In genomic region chr9:133787749-133788015, GRCh38 we compare ENCODE assay signal across 9 cellular contexts. TPM values are rescaled to one million over a fixed set of nuclear protein-coding genes. Genes with fewer than 3 reads are reported as not detected.
DNase-seq lines count a peak whose midpoint lies in the region; ATAC-seq and TF ChIP-seq lines count a peak whose summit lies in the region.
"Had no signal": no experiment of that assay in that cellular context is flagged by ENCODE, and none has a peak within 500 bp of the region (broad histone marks: within the 10 kb centered on the region; RNA-seq: fewer than 3 reads in every experiment).

No MANE protein-coding gene starts in this region.

- H3K36me3 ChIP-seq in PC-3 (ENCODE audit: low read depth, low read length): no peaks in the 10 kb centered on the region
- H3K36me3 ChIP-seq in gastrocnemius medialis: no peaks in the 10 kb centered on the region

- no peak overlapping the region for H2AFZ ChIP-seq in PC-3 (ENCODE audit: low read length)

- no peaks in the 10 kb centered on the region for H4K20me1 ChIP-seq in PC-3 (ENCODE audit: low read length)

- DNase-seq in Daoy (ENCODE audit: low read depth) (peak; percentile 61), OCI-M1 (lab: John Stamatoyannopoulos, UW) (peak; percentile 56), iPS-NIHi11 (ENCODE audit: low spot score) (peak; percentile 96), PC-3 (no peak), gastrocnemius medialis (no peak), putamen (ENCODE audit: low spot score) (no peak), NCI-H1436 treated with DMSO at 0.1 percent for 48 hours (lab: John Stamatoyannopoulos, UW) (no peak)

- H3K4me1 ChIP-seq in PC-3 (ENCODE audit: insufficient read depth, low read length) (no peaks in the 10 kb centered on the region), gastrocnemius medialis (no peaks in the 10 kb centered on the region)

- no TSS peak for BruUV-seq in PC-3 (replicated peaks; lab: Mats Ljungman, UMichigan)

- no peaks in the 10 kb centered on the region for H3K79me2 ChIP-seq in PC-3 (ENCODE audit: low read length)

- H3K27me3 ChIP-seq in PC-3 (ENCODE audit: low read length) (no peaks in the 10 kb centered on the region), gastrocnemius medialis (no peaks in the 10 kb centered on the region)
- H3K27me3 ChIP-seq: tibial artery had no signal

- TF ChIP-seq POLR2A in gastrocnemius medialis (IDR thresholded peaks at IDR 0.05): no peak

- in situ Hi-C loops in gastrocnemius medialis (cut with MboI; ENCODE audit: low sequenced_read_pairs in 4 of 4): loop anchor here in 1 of 4 donors (5.0 kb wide), 1 partner anchor 310 kb away; no protein-coding TSS in a partner anchor

- no peak overlapping the region for H3K4me2 ChIP-seq in PC-3 (ENCODE audit: low read length)

- intact Hi-C loops in PC-3 (cut with micrococcal nuclease): loop anchor here (5.0 kb wide), 1 partner anchor 310 kb away; no protein-coding TSS in a partner anchor
- intact Hi-C loops in gastrocnemius medialis (cut with DNase I; ENCODE audit: low total_unique reads): no loop called here

- ATAC-seq in GM21529 (IDR thresholded peaks at IDR 0.05; ENCODE audit: unreplicated experiment): peak; percentile 58
- ATAC-seq in PC-3: no peak; the same call in 1 of the 2 replicates
- no peak for ATAC-seq in gastrocnemius medialis

- no peak overlapping the region for H3K9ac ChIP-seq in PC-3 (ENCODE audit: low read length)

- no peaks in the 10 kb centered on the region for H3F3A ChIP-seq in PC-3 (ENCODE audit: low read length, unreplicated experiment)

- H3K9me2 ChIP-seq in PC-3 (replicated peaks; ENCODE audit: low read length): no peaks in the 10 kb centered on the region

- POLR2A ChIA-PET in PC-3 (lab: Charles Lee; ENCODE audit: unreplicated experiment): no interaction called here

- CTCF ChIA-PET in PC-3 (lab: Charles Lee): no interaction called here

- H3K4me3 ChIP-seq in PC-3 (ENCODE audit: low read length): no peak overlapping the region
- H3K4me3 ChIP-seq in gastrocnemius medialis: no peak overlapping the region
- H3K4me3 ChIP-seq: tibial artery had no signal

- H3K27ac ChIP-seq in PC-3 (ENCODE audit: low read length) (no peak overlapping the region), gastrocnemius medialis (no peak overlapping the region)
- H3K27ac ChIP-seq: tibial artery had no signal

- no peaks in the 10 kb centered on the region for H3K9me3 ChIP-seq in PC-3 (ENCODE audit: low read length)
- H3K9me3 ChIP-seq in gastrocnemius medialis: no peaks in the 10 kb centered on the region
- H3K9me3 ChIP-seq: tibial artery had no signal

- TF ChIP-seq CTCF in PC-3 (conservative IDR thresholded peaks at IDR 0.05; ENCODE audit: low read depth, low read length): no peak
- no peak for TF ChIP-seq CTCF in gastrocnemius medialis (IDR thresholded peaks at IDR 0.05 in 4 of 5, conservative IDR thresholded peaks at IDR 0.05 in 1 of 5)

RNA-seq across cellular contexts. Expression of gene SARDH, which starts 49.5 kb away (rescaled TPM):
- 0.45 and 1.2 TPM in 2 replicates for total RNA-seq in Daoy (2014; rRNA removed; shearing (Covaris generic))
- total RNA-seq in PC-3 (2014; rRNA removed) (2.5 and 3.4 TPM in 2 replicates), gastrocnemius medialis (1 to 10 TPM in 1 of 4 donors, under 1 TPM in 3; 0.39 to 2.9 (median 0.59) TPM)

Comparison
In these comparisons a context has a peak if more than half of its experiments do, and no peak if none do; other contexts are left out.
1. DNase-seq: peak in Daoy (single experiment), OCI-M1 (single experiment) and iPS-NIHi11 (single experiment); none in PC-3 (single experiment), gastrocnemius medialis (0 of 2), putamen (single experiment) and NCI-H1436 treated with DMSO at 0.1 percent for 48 hours (single experiment).